ENCODE assay signal across 11 cellular contexts in genomic region chr16:593406-593805, GRCh38. TPM values are rescaled to one million over a fixed set of nuclear protein-coding genes. Genes with fewer than 3 reads are reported as not detected.
DNase-seq lines count a peak whose midpoint lies in the region; ATAC-seq, FAIRE-seq and TF ChIP-seq lines count a peak whose summit lies in the region.
"Had no signal": no experiment of that assay in that cellular context is flagged by ENCODE, and none has a peak within 500 bp of the region (broad histone marks: within the 10 kb centered on the region; RNA-seq: fewer than 3 reads in every experiment).

No MANE protein-coding gene starts in this region.

- H3K9me3 Mint-ChIP-seq in endothelial cell (ENCODE audit: unreplicated experiment): no peaks in the 10 kb centered on the region
- H3K9me3 Mint-ChIP-seq: HFFc6 had no signal

- H3K79me2 ChIP-seq in trophoblast cell (ENCODE audit: control insufficient read depth, insufficient read depth, low read length, poor library complexity): peaks cover 24% of the 10 kb centered on the region

- no peak overlapping the region for H3K4ac ChIP-seq in trophoblast cell (ENCODE audit: low read depth, low read length)

- no peak overlapping the region for H3K23ac ChIP-seq in trophoblast cell (ENCODE audit: low read length)

- no peak overlapping the region for H2AK5ac ChIP-seq in trophoblast cell (ENCODE audit: low read length)

- H4K91ac ChIP-seq in trophoblast cell (ENCODE audit: low read depth, low read length): no peak overlapping the region

- peaks cover 28 to 35% of the 10 kb centered on the region in 2 experiments for H3K4me1 ChIP-seq in trophoblast cell (ENCODE audit: control insufficient read depth in 1 of 2, insufficient read depth in 2 of 2, low read length in 2 of 2)

- DNase-seq in DMS153 (lab: John Stamatoyannopoulos, UW) (peak; percentile 84), NCI-H345 (lab: John Stamatoyannopoulos, UW) (peak; percentile 59), endothelial cell (ENCODE audit: low spot score) (no peak), trophoblast cell (peak; percentile 86 to 87), urothelium cell line (ENCODE audit: low spot score) (no peak), OCI-M1 (lab: John Stamatoyannopoulos, UW) (no peak), NCI-H226 (no peak), sciatic nerve (ENCODE audit: low spot score) (no peak)
- DNase-seq: HFFc6 had no signal

- no peaks in the 10 kb centered on the region for H3K27me3 ChIP-seq in trophoblast cell (ENCODE audit: insufficient read depth, low read length)

- H3K36me3 Mint-ChIP-seq in endothelial cell (ENCODE audit: low read depth, unreplicated experiment): peaks cover 24% of the 10 kb centered on the region

- peak overlapping the region; percentile 52 for H3K27ac Mint-ChIP-seq in endothelial cell (ENCODE audit: unreplicated experiment)
- H3K27ac Mint-ChIP-seq: HFFc6 had no signal

- H2BK12ac ChIP-seq in trophoblast cell (ENCODE audit: low read length): no peak overlapping the region

- H3K36me3 ChIP-seq in trophoblast cell (ENCODE audit: control insufficient read depth in 1 of 2, insufficient read depth in 2 of 2, low read length in 2 of 2): peaks cover 11 to 18% of the 10 kb centered on the region in 2 experiments

- no peak for TF ChIP-seq CTCF in endothelial cell (IDR thresholded peaks at IDR 0.05; ENCODE audit: unreplicated experiment)

- no peak for ATAC-seq in sciatic nerve

- peak overlapping the region; percentile 45 for H3K18ac ChIP-seq in trophoblast cell (ENCODE audit: low read length)

- H3K9me3 ChIP-seq in trophoblast cell (ENCODE audit: insufficient read depth, low read depth, low read length): peaks cover 3% of the 10 kb centered on the region

- no peak overlapping the region for H3K9ac ChIP-seq in trophoblast cell (ENCODE audit: low read length)

- peaks cover 12% of the 10 kb centered on the region for H3K4me1 Mint-ChIP-seq in endothelial cell (ENCODE audit: unreplicated experiment)

- no CpG with 5 or more reads among the region's 9 CpGs for WGBS in trophoblast cell (ENCODE audit: extremely low coverage, insufficient coverage, insufficient read length)

- H2BK5ac ChIP-seq in trophoblast cell (ENCODE audit: low read depth, low read length, poor library complexity): no peak overlapping the region

- H4K12ac ChIP-seq in trophoblast cell (ENCODE audit: low read depth, low read length): no peak overlapping the region

- peak overlapping the region; percentile 54 for H3K4me3 Mint-ChIP-seq in endothelial cell (ENCODE audit: unreplicated experiment)
- H3K4me3 Mint-ChIP-seq: HFFc6 had no signal

- peaks cover 19% of the 10 kb centered on the region for H3K79me1 ChIP-seq in trophoblast cell (ENCODE audit: low read length)

- intact Hi-C loops in sciatic nerve (cut with DNase I): no loop called here

- no peak for FAIRE-seq in urothelium cell line (lab: Jason Lieb, UNC)
- FAIRE-seq: D721Med had no signal

- peak overlapping the region; percentile 29 for H3K4me2 ChIP-seq in trophoblast cell (ENCODE audit: low read length)

- peak overlapping the region; percentile 35 for H3K27ac ChIP-seq in trophoblast cell (ENCODE audit: low read depth, low read length)

- no peak overlapping the region for H3K14ac ChIP-seq in trophoblast cell (ENCODE audit: low read length)

- no peak overlapping the region for H2BK120ac ChIP-seq in trophoblast cell (ENCODE audit: insufficient read depth, low read length, poor library complexity)

- H2AFZ ChIP-seq in trophoblast cell (ENCODE audit: insufficient read depth, low read length, poor library complexity): no peak overlapping the region

- no peak overlapping the region for H4K8ac ChIP-seq in trophoblast cell (ENCODE audit: low read depth, low read length)

- H3K4me3 ChIP-seq in trophoblast cell (ENCODE audit: low read depth, low read length): no peak overlapping the region

- H3K27me3 Mint-ChIP-seq in endothelial cell (ENCODE audit: unreplicated experiment): peaks cover 20% of the 10 kb centered on the region

RNA-seq across cellular contexts. Expression of gene RAB40C, which starts 3.5 kb away (rescaled TPM):
- 18.5 TPM for total RNA-seq in endothelial cell (ENCODE audit: unreplicated experiment)
- 26.3 and 27.6 TPM in 2 replicates for polyA plus RNA-seq in trophoblast cell (2013)
- 22.5 TPM for total RNA-seq in sciatic nerve

RNA-seq across cellular contexts. Expression of gene PIGQ, which starts 23.6 kb away (rescaled TPM):
- total RNA-seq in endothelial cell (ENCODE audit: unreplicated experiment) (38.4 TPM), sciatic nerve (46.6 TPM)
- 26.7 and 27.0 TPM in 2 replicates for polyA plus RNA-seq in trophoblast cell (2013)

RNA-seq across cellular contexts. Expression of gene NHLRC4, which starts 26.6 kb away (rescaled TPM):
- total RNA-seq in endothelial cell (ENCODE audit: unreplicated experiment) (0.69 TPM), sciatic nerve (1.2 TPM)
- polyA plus RNA-seq in trophoblast cell (2013): 0.25 and 0.28 TPM in 2 replicates

RNA-seq across cellular contexts. Expression of gene PRR35, which starts 33.2 kb away (rescaled TPM):
- total RNA-seq in endothelial cell (ENCODE audit: unreplicated experiment) (not detected), sciatic nerve (not detected)
- 0.04 TPM in 2 replicates for polyA plus RNA-seq in trophoblast cell (2013)
- total RNA-seq: HFFc6, RPMI7951 had no signal

RNA-seq across cellular contexts. Expression of gene WFIKKN1, which starts 37.4 kb away (rescaled TPM):
- total RNA-seq in endothelial cell (ENCODE audit: unreplicated experiment): 0.44 TPM
- 13.1 and 14.9 TPM in 2 replicates for polyA plus RNA-seq in trophoblast cell (2013)
- 1.5 TPM for total RNA-seq in sciatic nerve
- total RNA-seq: RPMI7951 had no signal

Comparison
In these comparisons a context has a peak if more than half of its experiments do, and no peak if none do; other contexts are left out.
1. DNase-seq: peak in DMS153 (single experiment), NCI-H345 (single experiment) and trophoblast cell (2 of 2); none in endothelial cell (single experiment), urothelium cell line (single experiment), OCI-M1 (single experiment), NCI-H226 (single experiment) and sciatic nerve (single experiment).